Comparison of ENCODE assay signal across 2 cellular contexts in the genomic region with DNA sequence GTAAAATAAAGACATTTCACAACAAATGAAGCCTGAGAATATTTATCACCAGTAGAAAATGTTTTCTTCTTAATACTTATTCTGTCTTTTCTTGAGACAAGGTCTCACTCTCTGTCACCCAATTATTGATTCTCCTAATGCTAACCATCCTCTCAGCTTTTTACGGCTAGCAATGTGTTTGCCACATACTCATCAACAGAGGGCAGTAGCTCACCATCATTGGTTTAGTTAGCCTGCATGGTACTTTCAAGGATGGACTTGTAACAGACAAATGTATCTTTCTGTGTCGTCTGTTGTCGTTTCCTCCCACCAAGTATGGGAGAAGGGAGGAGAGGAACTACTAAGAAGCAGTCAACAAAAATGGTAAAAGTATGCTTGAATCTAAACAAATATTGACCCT.
A peak's percentile ranks its signal among the peaks of the same experiment; 100 is the strongest.
TF ChIP-seq lines count a peak whose summit lies in the region.

No MANE protein-coding gene starts in this region.

TF ChIP-seq in SK-N-SH treated with all-trans-retinoic acid at 6 μM for 48 hours, 23 proteins besides CTCF, POLR2A, EP300 and RAD21 (continued from another document):
- TF ChIP-seq, protein P1, sequence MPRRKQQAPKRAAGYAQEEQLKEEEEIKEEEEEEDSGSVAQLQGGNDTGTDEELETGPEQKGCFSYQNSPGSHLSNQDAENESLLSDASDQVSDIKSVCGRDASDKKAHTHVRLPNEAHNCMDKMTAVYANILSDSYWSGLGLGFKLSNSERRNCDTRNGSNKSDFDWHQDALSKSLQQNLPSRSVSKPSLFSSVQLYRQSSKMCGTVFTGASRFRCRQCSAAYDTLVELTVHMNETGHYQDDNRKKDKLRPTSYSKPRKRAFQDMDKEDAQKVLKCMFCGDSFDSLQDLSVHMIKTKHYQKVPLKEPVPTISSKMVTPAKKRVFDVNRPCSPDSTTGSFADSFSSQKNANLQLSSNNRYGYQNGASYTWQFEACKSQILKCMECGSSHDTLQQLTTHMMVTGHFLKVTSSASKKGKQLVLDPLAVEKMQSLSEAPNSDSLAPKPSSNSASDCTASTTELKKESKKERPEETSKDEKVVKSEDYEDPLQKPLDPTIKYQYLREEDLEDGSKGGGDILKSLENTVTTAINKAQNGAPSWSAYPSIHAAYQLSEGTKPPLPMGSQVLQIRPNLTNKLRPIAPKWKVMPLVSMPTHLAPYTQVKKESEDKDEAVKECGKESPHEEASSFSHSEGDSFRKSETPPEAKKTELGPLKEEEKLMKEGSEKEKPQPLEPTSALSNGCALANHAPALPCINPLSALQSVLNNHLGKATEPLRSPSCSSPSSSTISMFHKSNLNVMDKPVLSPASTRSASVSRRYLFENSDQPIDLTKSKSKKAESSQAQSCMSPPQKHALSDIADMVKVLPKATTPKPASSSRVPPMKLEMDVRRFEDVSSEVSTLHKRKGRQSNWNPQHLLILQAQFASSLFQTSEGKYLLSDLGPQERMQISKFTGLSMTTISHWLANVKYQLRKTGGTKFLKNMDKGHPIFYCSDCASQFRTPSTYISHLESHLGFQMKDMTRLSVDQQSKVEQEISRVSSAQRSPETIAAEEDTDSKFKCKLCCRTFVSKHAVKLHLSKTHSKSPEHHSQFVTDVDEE (CRISPR knock-in tag; IDR thresholded peaks at IDR 0.05): no peak

TF ChIP-seq in HepG2, 621 proteins besides CTCF, POLR2A, EP300 and RAD21 (continued from another document):
- TF ChIP-seq, protein P2, sequence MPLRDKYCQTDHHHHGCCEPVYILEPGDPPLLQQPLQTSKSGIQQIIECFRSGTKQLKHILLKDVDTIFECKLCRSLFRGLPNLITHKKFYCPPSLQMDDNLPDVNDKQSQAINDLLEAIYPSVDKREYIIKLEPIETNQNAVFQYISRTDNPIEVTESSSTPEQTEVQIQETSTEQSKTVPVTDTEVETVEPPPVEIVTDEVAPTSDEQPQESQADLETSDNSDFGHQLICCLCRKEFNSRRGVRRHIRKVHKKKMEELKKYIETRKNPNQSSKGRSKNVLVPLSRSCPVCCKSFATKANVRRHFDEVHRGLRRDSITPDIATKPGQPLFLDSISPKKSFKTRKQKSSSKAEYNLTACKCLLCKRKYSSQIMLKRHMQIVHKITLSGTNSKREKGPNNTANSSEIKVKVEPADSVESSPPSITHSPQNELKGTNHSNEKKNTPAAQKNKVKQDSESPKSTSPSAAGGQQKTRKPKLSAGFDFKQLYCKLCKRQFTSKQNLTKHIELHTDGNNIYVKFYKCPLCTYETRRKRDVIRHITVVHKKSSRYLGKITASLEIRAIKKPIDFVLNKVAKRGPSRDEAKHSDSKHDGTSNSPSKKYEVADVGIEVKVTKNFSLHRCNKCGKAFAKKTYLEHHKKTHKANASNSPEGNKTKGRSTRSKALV (CRISPR knock-in tag; IDR thresholded peaks at IDR 0.05): no peak
- TF ChIP-seq SAP130 (CRISPR knock-in tag; IDR thresholded peaks at IDR 0.05; ENCODE audit: low read depth) (peak; percentile 42; the same call in 1 of the 2 replicates), ZNF225 (CRISPR knock-in tag; IDR thresholded peaks at IDR 0.05) (no peak), NR2F1 (CRISPR knock-in tag; IDR thresholded peaks at IDR 0.05) (no peak), ZFP62 (CRISPR knock-in tag; IDR thresholded peaks at IDR 0.05) (no peak), SP5 (CRISPR knock-in tag; IDR thresholded peaks at IDR 0.05; ENCODE audit: borderline replicate concordance, low read depth) (no peak), RXRB (CRISPR knock-in tag; IDR thresholded peaks at IDR 0.05; ENCODE audit: borderline replicate concordance) (peak; percentile 24; the same call in 1 of the 2 replicates), GATAD1 (CRISPR knock-in tag; IDR thresholded peaks at IDR 0.05) (peak; percentile 67), BHLHE40 (IDR thresholded peaks at IDR 0.05; ENCODE audit: low read length) (0 out of 2 replicates have a peak, but pooled peaks have one; percentile 21), BCL6 (CRISPR knock-in tag; IDR thresholded peaks at IDR 0.05) (0 out of 2 replicates have a peak, but pooled peaks have one; percentile 21), MIER3 (CRISPR knock-in tag; IDR thresholded peaks at IDR 0.05; ENCODE audit: borderline replicate concordance) (0 out of 2 replicates have a peak, but pooled peaks have one; percentile 39), PAWR (CRISPR knock-in tag; IDR thresholded peaks at IDR 0.05; ENCODE audit: borderline replicate concordance) (no peak), NCOA2 (CRISPR knock-in tag; IDR thresholded peaks at IDR 0.05) (peak; percentile 32; the same call in 1 of the 2 replicates), IRF2 (CRISPR knock-in tag; IDR thresholded peaks at IDR 0.05) (peak; percentile 49; the same call in 1 of the 2 replicates), TEAD3 (CRISPR knock-in tag; optimal IDR thresholded peaks at IDR 0.05; ENCODE audit: borderline replicate concordance) (peak; percentile 92), MIXL1 (CRISPR knock-in tag; IDR thresholded peaks at IDR 0.05) (peak; percentile 73; the same call in 1 of the 2 replicates), STAG1 (CRISPR knock-in tag; IDR thresholded peaks at IDR 0.05) (peak; percentile 98), REPIN1 (CRISPR knock-in tag; IDR thresholded peaks at IDR 0.05; ENCODE audit: borderline replicate concordance, low read depth) (peak; percentile 49; the same call in 1 of the 2 replicates), GATAD2A (CRISPR knock-in tag; IDR thresholded peaks at IDR 0.05) (peak; percentile 49), PHF5A (CRISPR knock-in tag; IDR thresholded peaks at IDR 0.05; ENCODE audit: low read depth, unreplicated experiment) (peak; percentile 6), FOXA3 (CRISPR knock-in tag; IDR thresholded peaks at IDR 0.05) (0 out of 2 replicates have a peak, but pooled peaks have one; percentile 29)
- TF ChIP-seq, protein P3, sequence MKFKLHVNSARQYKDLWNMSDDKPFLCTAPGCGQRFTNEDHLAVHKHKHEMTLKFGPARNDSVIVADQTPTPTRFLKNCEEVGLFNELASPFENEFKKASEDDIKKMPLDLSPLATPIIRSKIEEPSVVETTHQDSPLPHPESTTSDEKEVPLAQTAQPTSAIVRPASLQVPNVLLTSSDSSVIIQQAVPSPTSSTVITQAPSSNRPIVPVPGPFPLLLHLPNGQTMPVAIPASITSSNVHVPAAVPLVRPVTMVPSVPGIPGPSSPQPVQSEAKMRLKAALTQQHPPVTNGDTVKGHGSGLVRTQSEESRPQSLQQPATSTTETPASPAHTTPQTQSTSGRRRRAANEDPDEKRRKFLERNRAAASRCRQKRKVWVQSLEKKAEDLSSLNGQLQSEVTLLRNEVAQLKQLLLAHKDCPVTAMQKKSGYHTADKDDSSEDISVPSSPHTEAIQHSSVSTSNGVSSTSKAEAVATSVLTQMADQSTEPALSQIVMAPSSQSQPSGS (CRISPR knock-in tag; IDR thresholded peaks at IDR 0.05): peak; percentile 28; the same call in 1 of the 2 replicates
- TF ChIP-seq, protein P4, sequence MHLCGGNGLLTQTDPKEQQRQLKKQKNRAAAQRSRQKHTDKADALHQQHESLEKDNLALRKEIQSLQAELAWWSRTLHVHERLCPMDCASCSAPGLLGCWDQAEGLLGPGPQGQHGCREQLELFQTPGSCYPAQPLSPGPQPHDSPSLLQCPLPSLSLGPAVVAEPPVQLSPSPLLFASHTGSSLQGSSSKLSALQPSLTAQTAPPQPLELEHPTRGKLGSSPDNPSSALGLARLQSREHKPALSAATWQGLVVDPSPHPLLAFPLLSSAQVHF (CRISPR knock-in tag; IDR thresholded peaks at IDR 0.05): no peak
- TF ChIP-seq, protein P5, sequence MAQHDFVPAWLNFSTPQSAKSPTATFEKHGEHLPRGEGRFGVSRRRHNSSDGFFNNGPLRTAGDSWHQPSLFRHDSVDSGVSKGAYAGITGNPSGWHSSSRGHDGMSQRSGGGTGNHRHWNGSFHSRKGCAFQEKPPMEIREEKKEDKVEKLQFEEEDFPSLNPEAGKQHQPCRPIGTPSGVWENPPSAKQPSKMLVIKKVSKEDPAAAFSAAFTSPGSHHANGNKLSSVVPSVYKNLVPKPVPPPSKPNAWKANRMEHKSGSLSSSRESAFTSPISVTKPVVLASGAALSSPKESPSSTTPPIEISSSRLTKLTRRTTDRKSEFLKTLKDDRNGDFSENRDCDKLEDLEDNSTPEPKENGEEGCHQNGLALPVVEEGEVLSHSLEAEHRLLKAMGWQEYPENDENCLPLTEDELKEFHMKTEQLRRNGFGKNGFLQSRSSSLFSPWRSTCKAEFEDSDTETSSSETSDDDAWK (CRISPR knock-in tag; IDR thresholded peaks at IDR 0.05): no peak
- TF ChIP-seq, protein P6, sequence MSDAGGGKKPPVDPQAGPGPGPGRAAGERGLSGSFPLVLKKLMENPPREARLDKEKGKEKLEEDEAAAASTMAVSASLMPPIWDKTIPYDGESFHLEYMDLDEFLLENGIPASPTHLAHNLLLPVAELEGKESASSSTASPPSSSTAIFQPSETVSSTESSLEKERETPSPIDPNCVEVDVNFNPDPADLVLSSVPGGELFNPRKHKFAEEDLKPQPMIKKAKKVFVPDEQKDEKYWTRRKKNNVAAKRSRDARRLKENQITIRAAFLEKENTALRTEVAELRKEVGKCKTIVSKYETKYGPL (CRISPR knock-in tag; IDR thresholded peaks at IDR 0.05): no peak
- TF ChIP-seq, protein P7, sequence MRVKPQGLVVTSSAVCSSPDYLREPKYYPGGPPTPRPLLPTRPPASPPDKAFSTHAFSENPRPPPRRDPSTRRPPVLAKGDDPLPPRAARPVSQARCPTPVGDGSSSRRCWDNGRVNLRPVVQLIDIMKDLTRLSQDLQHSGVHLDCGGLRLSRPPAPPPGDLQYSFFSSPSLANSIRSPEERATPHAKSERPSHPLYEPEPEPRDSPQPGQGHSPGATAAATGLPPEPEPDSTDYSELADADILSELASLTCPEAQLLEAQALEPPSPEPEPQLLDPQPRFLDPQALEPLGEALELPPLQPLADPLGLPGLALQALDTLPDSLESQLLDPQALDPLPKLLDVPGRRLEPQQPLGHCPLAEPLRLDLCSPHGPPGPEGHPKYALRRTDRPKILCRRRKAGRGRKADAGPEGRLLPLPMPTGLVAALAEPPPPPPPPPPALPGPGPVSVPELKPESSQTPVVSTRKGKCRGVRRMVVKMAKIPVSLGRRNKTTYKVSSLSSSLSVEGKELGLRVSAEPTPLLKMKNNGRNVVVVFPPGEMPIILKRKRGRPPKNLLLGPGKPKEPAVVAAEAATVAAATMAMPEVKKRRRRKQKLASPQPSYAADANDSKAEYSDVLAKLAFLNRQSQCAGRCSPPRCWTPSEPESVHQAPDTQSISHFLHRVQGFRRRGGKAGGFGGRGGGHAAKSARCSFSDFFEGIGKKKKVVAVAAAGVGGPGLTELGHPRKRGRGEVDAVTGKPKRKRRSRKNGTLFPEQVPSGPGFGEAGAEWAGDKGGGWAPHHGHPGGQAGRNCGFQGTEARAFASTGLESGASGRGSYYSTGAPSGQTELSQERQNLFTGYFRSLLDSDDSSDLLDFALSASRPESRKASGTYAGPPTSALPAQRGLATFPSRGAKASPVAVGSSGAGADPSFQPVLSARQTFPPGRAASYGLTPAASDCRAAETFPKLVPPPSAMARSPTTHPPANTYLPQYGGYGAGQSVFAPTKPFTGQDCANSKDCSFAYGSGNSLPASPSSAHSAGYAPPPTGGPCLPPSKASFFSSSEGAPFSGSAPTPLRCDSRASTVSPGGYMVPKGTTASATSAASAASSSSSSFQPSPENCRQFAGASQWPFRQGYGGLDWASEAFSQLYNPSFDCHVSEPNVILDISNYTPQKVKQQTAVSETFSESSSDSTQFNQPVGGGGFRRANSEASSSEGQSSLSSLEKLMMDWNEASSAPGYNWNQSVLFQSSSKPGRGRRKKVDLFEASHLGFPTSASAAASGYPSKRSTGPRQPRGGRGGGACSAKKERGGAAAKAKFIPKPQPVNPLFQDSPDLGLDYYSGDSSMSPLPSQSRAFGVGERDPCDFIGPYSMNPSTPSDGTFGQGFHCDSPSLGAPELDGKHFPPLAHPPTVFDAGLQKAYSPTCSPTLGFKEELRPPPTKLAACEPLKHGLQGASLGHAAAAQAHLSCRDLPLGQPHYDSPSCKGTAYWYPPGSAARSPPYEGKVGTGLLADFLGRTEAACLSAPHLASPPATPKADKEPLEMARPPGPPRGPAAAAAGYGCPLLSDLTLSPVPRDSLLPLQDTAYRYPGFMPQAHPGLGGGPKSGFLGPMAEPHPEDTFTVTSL (CRISPR knock-in tag; IDR thresholded peaks at IDR 0.05; ENCODE audit: borderline replicate concordance): no peak
- TF ChIP-seq, protein P8, sequence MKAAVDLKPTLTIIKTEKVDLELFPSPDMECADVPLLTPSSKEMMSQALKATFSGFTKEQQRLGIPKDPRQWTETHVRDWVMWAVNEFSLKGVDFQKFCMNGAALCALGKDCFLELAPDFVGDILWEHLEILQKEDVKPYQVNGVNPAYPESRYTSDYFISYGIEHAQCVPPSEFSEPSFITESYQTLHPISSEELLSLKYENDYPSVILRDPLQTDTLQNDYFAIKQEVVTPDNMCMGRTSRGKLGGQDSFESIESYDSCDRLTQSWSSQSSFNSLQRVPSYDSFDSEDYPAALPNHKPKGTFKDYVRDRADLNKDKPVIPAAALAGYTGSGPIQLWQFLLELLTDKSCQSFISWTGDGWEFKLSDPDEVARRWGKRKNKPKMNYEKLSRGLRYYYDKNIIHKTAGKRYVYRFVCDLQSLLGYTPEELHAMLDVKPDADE (CRISPR knock-in tag; IDR thresholded peaks at IDR 0.05): no peak
- TF ChIP-seq, protein P9, sequence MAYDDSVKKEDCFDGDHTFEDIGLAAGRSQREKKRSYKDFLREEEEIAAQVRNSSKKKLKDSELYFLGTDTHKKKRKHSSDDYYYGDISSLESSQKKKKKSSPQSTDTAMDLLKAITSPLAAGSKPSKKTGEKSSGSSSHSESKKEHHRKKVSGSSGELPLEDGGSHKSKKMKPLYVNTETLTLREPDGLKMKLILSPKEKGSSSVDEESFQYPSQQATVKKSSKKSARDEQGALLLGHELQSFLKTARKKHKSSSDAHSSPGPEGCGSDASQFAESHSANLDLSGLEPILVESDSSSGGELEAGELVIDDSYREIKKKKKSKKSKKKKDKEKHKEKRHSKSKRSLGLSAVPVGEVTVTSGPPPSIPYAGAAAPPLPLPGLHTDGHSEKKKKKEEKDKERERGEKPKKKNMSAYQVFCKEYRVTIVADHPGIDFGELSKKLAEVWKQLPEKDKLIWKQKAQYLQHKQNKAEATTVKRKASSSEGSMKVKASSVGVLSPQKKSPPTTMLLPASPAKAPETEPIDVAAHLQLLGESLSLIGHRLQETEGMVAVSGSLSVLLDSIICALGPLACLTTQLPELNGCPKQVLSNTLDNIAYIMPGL (CRISPR knock-in tag; IDR thresholded peaks at IDR 0.05; ENCODE audit: borderline replicate concordance in 1 of 2, low read depth in 1 of 2): peak; percentile 16 to 69; a peak in 1 of 4 replicates
